Comparison of ENCODE assay signal across 12 cellular contexts in genomic region chr19:43778651-43779050, GRCh38. TPM values are rescaled to one million over a fixed set of nuclear protein-coding genes. Genes with fewer than 3 reads are reported as not detected.
A peak's percentile ranks its signal among the peaks of the same experiment; 100 is the strongest.
DNase-seq lines count a peak whose midpoint lies in the region; ATAC-seq and TF ChIP-seq lines count a peak whose summit lies in the region.
"Had no signal": no experiment of that assay in that cellular context is flagged by ENCODE, and none has a peak within 500 bp of the region (broad histone marks: within the 10 kb centered on the region; RNA-seq: fewer than 3 reads in every experiment).

No MANE protein-coding gene starts in this region.

- H2AFZ ChIP-seq in HCT116 (ENCODE audit: low read depth, low read length, poor library complexity, severe bottlenecking) = no peak overlapping the region

- TF ChIP-seq RAD21 in HCT116 (IDR thresholded peaks at IDR 0.05; ENCODE audit: low read depth) = no peak

- H3K4me3 ChIP-seq in BLaER1 (peak overlapping the region; percentile 70), HCT116 (replicated peaks in 1 of 2; ENCODE audit: low read depth in 1 of 2, low read length in 2 of 2) (no peak overlapping the region; a peak in 2 of 4 replicates)

- RAD21 ChIA-PET in HCT116 (lab: Charles Lee; ENCODE audit: low non-redundant PET in 1 of 2, low total read pairs in 2 of 2, uncharacterized antibody in 2 of 2, unreplicated experiment in 2 of 2) = interaction anchor here in 1 of 2 experiments (1.0 kb wide), 1 partner anchor 13 kb away, joined by 4 read pairs; no protein-coding TSS in a partner anchor

- no peaks in the 10 kb centered on the region for H3K9me3 Mint-ChIP-seq in central memory CD8-positive, alpha-beta T cell

- H3K4me1 ChIP-seq in BLaER1 = peaks cover 81% of the 10 kb centered on the region
- peaks cover 62 to 77% of the 10 kb centered on the region in 2 experiments for H3K4me1 ChIP-seq in HCT116 (ENCODE audit: control insufficient read depth in 1 of 2, insufficient read depth in 2 of 2, low read length in 2 of 2)

- peaks cover 6% of the 10 kb centered on the region for H3K27me3 Mint-ChIP-seq in central memory CD8-positive, alpha-beta T cell

- intact Hi-C loops in HCT116 (cut with micrococcal nuclease) = no loop called here

- peak overlapping the region; percentile 72 for H3K4me3 Mint-ChIP-seq in central memory CD8-positive, alpha-beta T cell

- no peaks in the 10 kb centered on the region for H4K20me1 ChIP-seq in BLaER1
- H4K20me1 ChIP-seq in HCT116 (ENCODE audit: insufficient read depth) = no peaks in the 10 kb centered on the region

- DNase-seq in HCT116 (ENCODE audit: low read depth, low spot score) = no peak
- DNase-seq in NCI-H774 (lab: John Stamatoyannopoulos, UW) = peak; percentile 88
- DNase-seq in central memory CD8-positive, alpha-beta T cell (ENCODE audit: low spot score in 2 of 2) = no peak
- DNase-seq in midbrain (lab: John Stamatoyannopoulos, UW) = no peak
- DNase-seq: activated CD4-positive, CD25-positive, alpha-beta regulatory T cell; hippocampal formation; NCI-H1694 had no signal

- H3K36me3 Mint-ChIP-seq in central memory CD8-positive, alpha-beta T cell (ENCODE audit: insufficient read depth) = peaks cover 4% of the 10 kb centered on the region

- peaks cover 65% of the 10 kb centered on the region for H3K4me1 Mint-ChIP-seq in central memory CD8-positive, alpha-beta T cell

- ATAC-seq in HCT116 (no peak), GM18868 (IDR thresholded peaks at IDR 0.05; ENCODE audit: unreplicated experiment) (no peak), GM18511 (IDR thresholded peaks at IDR 0.05; ENCODE audit: unreplicated experiment) (no peak), GM19463 (IDR thresholded peaks at IDR 0.05; ENCODE audit: unreplicated experiment) (no peak)
- ATAC-seq in central memory CD8-positive, alpha-beta T cell (replicated peaks; ENCODE audit: extremely low read depth, poor library complexity, severe bottlenecking) = no peak

- no peak for TF ChIP-seq POLR2A in HCT116 (IDR thresholded peaks at IDR 0.05; ENCODE audit: borderline replicate concordance, extremely low read depth, insufficient read depth, insufficient read length)

- H3K4me2 ChIP-seq in BLaER1 = peak overlapping the region; percentile 99
- peak overlapping the region; percentile 88 for H3K4me2 ChIP-seq in HCT116 (ENCODE audit: low read length)

- no peaks in the 10 kb centered on the region for H3K27me3 ChIP-seq in BLaER1
- H3K27me3 ChIP-seq in HCT116 (ENCODE audit: insufficient read depth, low read length) = no peaks in the 10 kb centered on the region

- no peak for TF ChIP-seq CTCF in HCT116 (IDR thresholded peaks at IDR 0.05 in 2 of 3, conservative IDR thresholded peaks at IDR 0.05 in 1 of 3; ENCODE audit: borderline replicate concordance in 1 of 3, insufficient read depth in 1 of 3, low read depth in 2 of 3, low read length in 2 of 3)

- H3K36me3 ChIP-seq in BLaER1 = peaks cover 21% of the 10 kb centered on the region
- H3K36me3 ChIP-seq in HCT116 (ENCODE audit: control insufficient read depth in 1 of 2, insufficient read depth in 2 of 2, low read length in 2 of 2) = peaks cover 4 to 17% of the 10 kb centered on the region in 2 experiments; a peak in 3 of 4 replicates

- POLR2A ChIA-PET in HCT116 (lab: Charles Lee) = interaction anchor here (1.1 to 3.2 kb wide), 3 partner anchors 13 to 22 kb away, joined by 3 to 14 read pairs (median 5); no protein-coding TSS in a partner anchor

- H3K79me2 ChIP-seq in HCT116 (ENCODE audit: insufficient read depth, low read length) = peaks cover 85% of the 10 kb centered on the region

- CTCF ChIA-PET in HCT116 (lab: Charles Lee) = interaction anchor here (1.3 to 6.4 kb wide), 6 partner anchors 10 to 110 kb away, joined by 3 to 38 read pairs (median 4); partner anchors contain the start of gene SMG9

- no TSS peak for BruUV-seq in HCT116 (replicated peaks; lab: Mats Ljungman, UMichigan)

- no peaks in the 10 kb centered on the region for H3K9me2 ChIP-seq in HCT116 (ENCODE audit: insufficient read depth)

- peak overlapping the region; percentile 76 for H3K27ac Mint-ChIP-seq in central memory CD8-positive, alpha-beta T cell (ENCODE audit: low read depth)

- peak overlapping the region; percentile 84 for H3K27ac ChIP-seq in BLaER1
- peak overlapping the region; percentile 94; the same call in 1 of the 2 replicates for H3K27ac ChIP-seq in HCT116 (ENCODE audit: low read depth, low read length)

- H3K9me3 ChIP-seq in BLaER1 (no peaks in the 10 kb centered on the region), HCT116 (ENCODE audit: control insufficient read depth in 1 of 2, insufficient read depth in 1 of 2, low read depth in 1 of 2, low read length in 2 of 2) (no peaks in the 10 kb centered on the region)

- H3K9ac ChIP-seq in BLaER1 (peak overlapping the region; percentile 79), HCT116 (ENCODE audit: low read length) (peak overlapping the region; percentile 88)

TF ChIP-seq in HCT116, 20 proteins besides CTCF, POLR2A, EP300 and RAD21 (continues in another document):
- TF ChIP-seq ZBTB33 (IDR thresholded peaks at IDR 0.05; ENCODE audit: extremely low read depth, insufficient replicate concordance, low read length) (no peak), SP1 (IDR thresholded peaks at IDR 0.05; ENCODE audit: low read depth) (no peak), SIN3A (IDR thresholded peaks at IDR 0.05; ENCODE audit: low read depth) (no peak), EZH2phosphoT487 (IDR thresholded peaks at IDR 0.05; ENCODE audit: borderline replicate concordance) (no peak), POLR2AphosphoS5 (IDR thresholded peaks at IDR 0.05; ENCODE audit: low read depth, low read length) (no peak), EGR1 (IDR thresholded peaks at IDR 0.05; ENCODE audit: low read depth) (no peak), TCF7L2 (IDR thresholded peaks at IDR 0.05; ENCODE audit: borderline replicate concordance, extremely low read depth, insufficient read depth, insufficient read length) (no peak), CEBPB (IDR thresholded peaks at IDR 0.05; ENCODE audit: low read depth) (no peak), JUND (IDR thresholded peaks at IDR 0.05) (no peak), FOSL1 (IDR thresholded peaks at IDR 0.05; ENCODE audit: low read depth) (no peak), YY1 (IDR thresholded peaks at IDR 0.05; ENCODE audit: extremely low read depth, insufficient replicate concordance, low read depth, low read length) (no peak), MAX (IDR thresholded peaks at IDR 0.05) (no peak), EZH2 (IDR thresholded peaks at IDR 0.05) (no peak), REST (IDR thresholded peaks at IDR 0.05; ENCODE audit: low read depth) (no peak), ELF1 (IDR thresholded peaks at IDR 0.05; ENCODE audit: borderline replicate concordance, low read depth) (no peak), SRF (IDR thresholded peaks at IDR 0.05; ENCODE audit: low read depth) (no peak), ATF3 (IDR thresholded peaks at IDR 0.05) (no peak)

RNA-seq across cellular contexts. Expression of gene KCNN4, which starts 2.1 kb away (rescaled TPM):
- total RNA-seq in HCT116 (2021; ENCODE audit: unreplicated experiment) = 72.9 TPM
- 91.1 and 104 TPM in 2 replicates for polyA plus RNA-seq in HCT116 (2012)
- polyA plus RNA-seq: neural cell had no signal

RNA-seq across cellular contexts. Expression of gene LYPD5, which starts 23.6 kb away (rescaled TPM):
- 7.6 TPM for total RNA-seq in HCT116 (2021; ENCODE audit: unreplicated experiment)
- 9.0 and 10.2 TPM in 2 replicates for polyA plus RNA-seq in HCT116 (2012)
- polyA plus RNA-seq: neural cell had no signal

RNA-seq across cellular contexts. Expression of gene SMG9, which starts 23.9 kb away (rescaled TPM):
- total RNA-seq in HCT116 (2021; ENCODE audit: unreplicated experiment) = 80.2 TPM
- 59.4 and 61.6 TPM in 2 replicates for polyA plus RNA-seq in HCT116 (2012)

RNA-seq across cellular contexts. Expression of gene ZNF283, which starts 48.5 kb away (rescaled TPM):
- total RNA-seq in HCT116 (2021; ENCODE audit: unreplicated experiment) = 7.6 TPM
- polyA plus RNA-seq in HCT116 (2012) = 1.6 and 2.7 TPM in 2 replicates
